In the genomic region with DNA sequence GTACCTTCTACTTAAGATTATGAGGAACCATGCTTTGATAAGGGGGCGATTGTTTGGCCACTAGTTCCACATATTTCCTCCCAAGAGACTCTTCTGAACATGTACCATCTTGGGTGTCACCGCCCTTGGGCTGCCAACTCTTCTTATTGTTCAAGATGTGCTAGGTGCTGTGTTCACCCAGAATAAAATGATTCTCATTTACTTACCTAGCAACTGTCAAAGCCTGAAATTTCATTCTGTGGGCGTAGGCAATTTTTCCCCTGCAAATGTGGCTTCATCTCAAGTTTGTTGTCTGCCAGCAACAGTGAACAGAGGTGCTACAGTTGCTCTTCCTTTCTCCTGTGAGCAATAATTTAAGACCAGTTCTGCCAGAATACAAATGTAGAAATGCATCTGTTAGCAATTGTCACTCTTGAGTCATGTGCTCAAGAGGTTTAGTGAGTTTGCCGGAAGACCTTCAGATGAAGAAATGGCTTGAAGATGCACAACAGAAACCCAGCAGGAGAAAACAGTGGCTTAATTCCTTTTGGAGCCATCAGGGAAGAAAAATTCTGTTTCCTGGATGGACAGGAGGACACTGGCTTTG, we compare ENCODE assay signal across 18 cellular contexts. TPM values are rescaled to one million over a fixed set of nuclear protein-coding genes. Genes with fewer than 3 reads are reported as not detected.
"Had no signal": no experiment of that assay in that cellular context is flagged by ENCODE, and none has a peak within 500 bp of the region (broad histone marks: within the 10 kb centered on the region; RNA-seq: fewer than 3 reads in every experiment).

No MANE protein-coding gene starts in this region.

- H3K27ac ChIP-seq: coronary artery had no signal

- DNase-seq: activated CD4-positive, alpha-beta T cell treated with anti-CD3 and anti-CD28 coated beads, Interleukin-2, amount 10 ng/mL, durations not matched to agents 24 days and 14 days; activated CD4-positive, CD25-positive, alpha-beta regulatory T cell; activated CD8-positive, alpha-beta memory T cell treated with anti-CD3 and anti-CD28 coated beads, Interleukin-2, amount 50 U/mL, for 4 hours; activated CD8-positive, alpha-beta T cell treated with anti-CD3 and anti-CD28 coated beads, Interleukin-2, amount 10 ng/mL, durations not matched to agents 7 days and 5 days; activated effector memory CD4-positive, alpha-beta T cell treated with anti-CD3 and anti-CD28 coated beads, Interleukin-2, amount 50 U/mL, for 16 hours; activated T-cell treated with anti-CD3 and anti-CD28 coated beads, Interleukin-2, amount 50 U/mL, for 48 hours; mammary epithelial cell; naive B cell; stimulated activated CD4-positive, alpha-beta T cell treated with anti-CD3 and anti-CD28 coated beads, Interleukin-15, amount 100 ng/mL, for 24 hours; stimulated activated CD4-positive, alpha-beta T cell treated with anti-CD3 and anti-CD28 coated beads, Interleukin-4, amount 100 ng/mL, for 24 hours; stimulated activated CD8-positive, alpha-beta memory T cell treated with anti-CD3 and anti-CD28 coated beads, Interleukin-4, amount 100 ng/mL, for 48 hours; stimulated activated naive CD4-positive, alpha-beta T cell treated with Interleukin-2 at 50 U/mL for 16 hours; upper lobe of left lung had no signal

- H3K4me3 ChIP-seq: coronary artery, gastroesophageal sphincter, hepatocyte had no signal

- ATAC-seq: activated CD8-positive, alpha-beta T cell treated with anti-CD3 and anti-CD28 coated beads, Interleukin-2, amount 10 ng/mL, durations not matched to agents 7 days and 5 days; gastroesophageal sphincter had no signal

- H3K79me2 ChIP-seq: hepatocyte had no signal

- H3K36me3 ChIP-seq: gastroesophageal sphincter, upper lobe of left lung had no signal

- H3K9me3 ChIP-seq: upper lobe of left lung had no signal

- H3K27me3 ChIP-seq: gastroesophageal sphincter, hepatocyte, upper lobe of left lung had no signal

RNA-seq across cellular contexts. Expression of gene RARB, which starts 41.3 kb away (rescaled TPM):
- total RNA-seq: activated CD4-positive, alpha-beta T cell treated with anti-CD3 and anti-CD28 coated beads, Interleukin-2, amount 10 ng/mL, durations not matched to agents 24 days and 14 days; activated CD8-positive, alpha-beta T cell treated with anti-CD3 and anti-CD28 coated beads, Interleukin-2, amount 10 ng/mL, durations not matched to agents 7 days and 5 days; mononuclear cell; T-helper 2 cell treated with Interferon-gamma antibody and Interleukin-4, amounts not matched to agents 100 ng/mL and 5 ng/mL, for 36 hours had no signal
